In genomic region chr7:100538654-100539435, GRCh38 we compare ENCODE assay signal across 1 cellular context.
TF ChIP-seq lines count a peak whose summit lies in the region.

TSS of gene AGFG2 (plus strand) at chr7:100539203. CDS start at chr7:100539347, 144 bp downstream.

TF ChIP-seq in HepG2, 621 proteins besides CTCF, POLR2A, EP300 and RAD21 (continued from another document and continues in another):
- TF ChIP-seq PAXIP1 (CRISPR knock-in tag; conservative IDR thresholded peaks at IDR 0.05) (0 out of 2 replicates have a peak, but pooled peaks have one; percentile 15), ATF7-NPFF (CRISPR knock-in tag; IDR thresholded peaks at IDR 0.05; ENCODE audit: low read depth) (peak; percentile 73), TFDP2 (CRISPR knock-in tag; IDR thresholded peaks at IDR 0.05) (peak; percentile 99), HOXA7 (CRISPR knock-in tag; IDR thresholded peaks at IDR 0.05) (0 out of 2 replicates have a peak, but pooled peaks have one; percentile 36), KLF16 (CRISPR knock-in tag; IDR thresholded peaks at IDR 0.05) (peak in 1 of 2 experiments; percentile 74; a peak in 2 of 4 replicates), CBX1 (IDR thresholded peaks at IDR 0.05; ENCODE audit: low read depth) (no peak), DBP (CRISPR knock-in tag; IDR thresholded peaks at IDR 0.05; ENCODE audit: not compliant biosample characterization) (no peak), CBX5 (CRISPR knock-in tag; IDR thresholded peaks at IDR 0.05; ENCODE audit: borderline replicate concordance) (peak; percentile 26; the same call in 1 of the 2 replicates), ZNF850 (CRISPR knock-in tag; conservative IDR thresholded peaks at IDR 0.05) (no peak), SALL2 (CRISPR knock-in tag; IDR thresholded peaks at IDR 0.05) (0 out of 2 replicates have a peak, but pooled peaks have one; percentile 20), HNRNPL (IDR thresholded peaks at IDR 0.05; ENCODE audit: low read depth, low read length) (peak; percentile 36; the same call in 1 of the 2 replicates), ZNF33B (CRISPR knock-in tag; IDR thresholded peaks at IDR 0.05) (peak; percentile 77; the same call in 1 of the 2 replicates), PHF5A (CRISPR knock-in tag; IDR thresholded peaks at IDR 0.05; ENCODE audit: low read depth, unreplicated experiment) (peak; percentile 25), ZNF746 (CRISPR knock-in tag; IDR thresholded peaks at IDR 0.05) (peak; percentile 37; the same call in 1 of the 2 replicates), TBX2 (CRISPR knock-in tag; IDR thresholded peaks at IDR 0.05; ENCODE audit: borderline replicate concordance) (peak; percentile 81), ZNF775 (CRISPR knock-in tag; IDR thresholded peaks at IDR 0.05; ENCODE audit: borderline replicate concordance) (no peak), SMAD1 (CRISPR knock-in tag; IDR thresholded peaks at IDR 0.05; ENCODE audit: borderline replicate concordance, low read depth) (no peak), HNRNPH1 (optimal IDR thresholded peaks at IDR 0.05; ENCODE audit: low read depth, low read length) (peak; percentile 87), BHLHE40 (IDR thresholded peaks at IDR 0.05; ENCODE audit: low read length) (peak; percentile 76), ZNF225 (CRISPR knock-in tag; IDR thresholded peaks at IDR 0.05) (peak; percentile 94; the same call in 1 of the 2 replicates), ZSCAN5A (CRISPR knock-in tag; IDR thresholded peaks at IDR 0.05; ENCODE audit: borderline replicate concordance) (peak; percentile 89; the same call in 1 of the 2 replicates), ATF1 (CRISPR knock-in tag; IDR thresholded peaks at IDR 0.05) (peak; percentile 93), SALL1 (CRISPR knock-in tag; IDR thresholded peaks at IDR 0.05) (peak; percentile 68; the same call in 1 of the 2 replicates), ZNF784 (CRISPR knock-in tag; IDR thresholded peaks at IDR 0.05; ENCODE audit: borderline replicate concordance) (no peak), GMEB2 (CRISPR knock-in tag; IDR thresholded peaks at IDR 0.05; ENCODE audit: low read depth) (peak; percentile 80), ZNF616 (CRISPR knock-in tag; IDR thresholded peaks at IDR 0.05; ENCODE audit: low read depth) (peak; percentile 55; the same call in 1 of the 2 replicates), KAT7 (CRISPR knock-in tag; IDR thresholded peaks at IDR 0.05; ENCODE audit: borderline replicate concordance) (peak; percentile 76; the same call in 1 of the 2 replicates), ZSCAN31 (CRISPR knock-in tag; IDR thresholded peaks at IDR 0.05; ENCODE audit: low read depth) (0 out of 2 replicates have a peak, but pooled peaks have one; percentile 44), HNF1B (CRISPR knock-in tag; IDR thresholded peaks at IDR 0.05) (peak; percentile 92), ZNF101 (CRISPR knock-in tag; IDR thresholded peaks at IDR 0.05; ENCODE audit: borderline replicate concordance, low read depth) (no peak), FOXC1 (CRISPR knock-in tag; IDR thresholded peaks at IDR 0.05; ENCODE audit: borderline replicate concordance) (peak; percentile 79), GTF2F1 (IDR thresholded peaks at IDR 0.05; ENCODE audit: low read length) (no peak), ZNF891 (CRISPR knock-in tag; IDR thresholded peaks at IDR 0.05) (peak; percentile 94), CBX2 (IDR thresholded peaks at IDR 0.05; ENCODE audit: low read depth, low read length) (no peak), CBX2 (CRISPR knock-in tag; IDR thresholded peaks at IDR 0.05; ENCODE audit: low read depth) (no peak), DRAP1 (CRISPR knock-in tag; IDR thresholded peaks at IDR 0.05) (peak; percentile 93), TOPORS (CRISPR knock-in tag; IDR thresholded peaks at IDR 0.05) (0 out of 2 replicates have a peak, but pooled peaks have one; percentile 30), MYPOP (CRISPR knock-in tag; IDR thresholded peaks at IDR 0.05) (peak; percentile 93; the same call in 1 of the 2 replicates), E2F1 (CRISPR knock-in tag; IDR thresholded peaks at IDR 0.05) (peak; percentile 90), HNF4A (CRISPR knock-in tag; IDR thresholded peaks at IDR 0.05) (no peak), KLF13 (CRISPR knock-in tag; IDR thresholded peaks at IDR 0.05) (0 out of 2 replicates have a peak, but pooled peaks have one; percentile 62), ZNF749 (CRISPR knock-in tag; IDR thresholded peaks at IDR 0.05; ENCODE audit: borderline replicate concordance) (peak; percentile 58; the same call in 1 of the 2 replicates), SOX6 (IDR thresholded peaks at IDR 0.05) (no peak), SOX6 (CRISPR knock-in tag; IDR thresholded peaks at IDR 0.05) (peak; percentile 55; the same call in 1 of the 2 replicates), ZNF589 (CRISPR knock-in tag; conservative IDR thresholded peaks at IDR 0.05) (peak; percentile 32; the same call in 1 of the 2 replicates), RAD51 (IDR thresholded peaks at IDR 0.05; ENCODE audit: borderline replicate concordance) (no peak), ARID5B (CRISPR knock-in tag; IDR thresholded peaks at IDR 0.05) (peak; percentile 11; the same call in 1 of the 2 replicates)
